In the genomic region with DNA sequence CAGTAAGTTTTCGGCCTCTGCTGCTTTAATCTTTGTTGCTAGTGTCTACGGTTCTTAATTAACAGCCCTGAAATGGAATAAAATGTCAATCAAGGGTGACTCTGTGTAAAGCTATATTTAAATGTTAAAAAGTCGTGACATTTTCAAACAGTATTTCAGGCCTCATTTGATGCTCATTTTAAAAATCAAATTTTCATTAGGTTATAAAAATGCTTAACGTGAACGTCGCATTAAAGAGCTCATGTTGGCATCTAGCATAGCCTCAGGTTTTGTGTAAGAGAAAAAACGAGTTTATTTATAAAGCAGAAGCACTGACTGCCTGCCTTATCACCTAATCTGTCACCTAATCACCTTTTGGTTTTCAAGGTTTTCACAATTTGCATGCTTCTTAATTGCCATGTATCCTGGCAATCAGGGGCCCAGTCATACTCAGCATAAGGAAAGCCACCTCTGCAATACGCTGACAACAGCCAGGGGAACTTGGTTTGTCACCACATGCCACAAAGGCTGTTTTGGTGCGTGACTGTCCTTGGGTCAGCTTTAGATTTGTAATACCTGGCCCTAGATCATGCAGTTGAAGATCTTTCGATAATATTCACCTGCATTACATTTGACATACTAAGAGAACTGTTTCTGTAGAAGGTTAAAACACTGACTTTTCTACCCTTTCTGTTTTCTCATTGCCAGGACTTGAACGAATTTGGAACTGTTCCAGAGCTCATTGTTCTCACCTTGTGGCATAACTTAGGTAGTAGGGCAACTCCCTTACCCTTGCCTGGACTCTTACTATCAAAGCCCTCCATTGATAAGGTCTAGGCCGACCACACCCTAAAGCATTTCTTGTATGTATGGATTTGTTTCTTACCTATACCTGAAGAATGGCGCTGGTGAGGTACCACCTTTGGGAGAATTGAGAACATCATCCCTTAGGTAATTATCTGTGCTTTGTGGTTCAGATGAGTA, we compare ENCODE assay signal across 8 cellular contexts.
A peak's percentile ranks its signal among the peaks of the same experiment; 100 is the strongest.
DNase-seq lines count a peak whose midpoint lies in the region; ATAC-seq, FAIRE-seq and TF ChIP-seq lines count a peak whose summit lies in the region.

No MANE protein-coding gene starts in this region.

- peak overlapping the region; percentile 58 for H2AFZ ChIP-seq in keratinocyte (ENCODE audit: control insufficient read depth, low read length)

- WGBS in transverse colon (ENCODE audit: low coverage in 1 of 2), 2 donors, result 33 to 38% methylated on average over 10 to 13 of the region's 13 CpGs

- in situ Hi-C loops in transverse colon (cut with MboI; ENCODE audit: low pct_ligation_motif_present in 1 of 4, low pct_unique_long_range_greater_than_20kb in 1 of 4, low sequenced_read_pairs in 3 of 4), result loop anchor here in 3 of 4 donors (25.0 kb wide), 2 partner anchors 208 to 908 kb away; no protein-coding TSS in a partner anchor

- TF ChIP-seq POLR2A in transverse colon (IDR thresholded peaks at IDR 0.05), result no peak

- TF ChIP-seq CTCF in keratinocyte (optimal IDR thresholded peaks at IDR 0.05 in 1 of 3, IDR thresholded peaks at IDR 0.05 in 1 of 3, conservative IDR thresholded peaks at IDR 0.05 in 1 of 3; ENCODE audit: extremely low read depth in 1 of 3, insufficient read depth in 2 of 3, low read length in 3 of 3) (no peak), transverse colon (IDR thresholded peaks at IDR 0.05) (no peak)

- no peaks in the 10 kb centered on the region for H3K36me3 ChIP-seq in keratinocyte (ENCODE audit: control insufficient read depth in 2 of 2, extremely low read depth in 1 of 2, insufficient read depth in 2 of 2, low read length in 2 of 2)
- H3K36me3 ChIP-seq in transverse colon, result no peaks in the 10 kb centered on the region

- no peak for FAIRE-seq in keratinocyte (lab: Jason Lieb, UNC)

- intact Hi-C loops in transverse colon (cut with DNase I; ENCODE audit: low total_unique reads), result no loop called here

- H3K9me3 ChIP-seq in keratinocyte (ENCODE audit: control insufficient read depth, low read depth, low read length), result no peaks in the 10 kb centered on the region
- H3K9me3 ChIP-seq in transverse colon, result no peaks in the 10 kb centered on the region

- no peak for ATAC-seq in GM18861 (IDR thresholded peaks at IDR 0.05; ENCODE audit: unreplicated experiment)
- ATAC-seq in HG02571 (IDR thresholded peaks at IDR 0.05; ENCODE audit: unreplicated experiment), result no peak
- no peak for ATAC-seq in HG02763 (IDR thresholded peaks at IDR 0.05; ENCODE audit: unreplicated experiment)

- no peaks in the 10 kb centered on the region for H3K79me2 ChIP-seq in keratinocyte (ENCODE audit: control insufficient read depth, insufficient read depth, low read length)

- H3K27me3 ChIP-seq in keratinocyte (ENCODE audit: control insufficient read depth, extremely low read depth, insufficient read depth, low read length), result no peaks in the 10 kb centered on the region
- no peaks in the 10 kb centered on the region for H3K27me3 ChIP-seq in transverse colon

- peak overlapping the region; percentile 91 for H3K4me2 ChIP-seq in keratinocyte (ENCODE audit: control insufficient read depth, extremely low read depth, insufficient read depth, low read depth, low read length)

- peak overlapping the region; percentile 63 for H3K9ac ChIP-seq in keratinocyte (ENCODE audit: control insufficient read depth, extremely low read depth, insufficient read depth, low read length)

- H4K20me1 ChIP-seq in keratinocyte (ENCODE audit: control insufficient read depth, extremely low read depth, insufficient read depth, low read length), result no peaks in the 10 kb centered on the region

- H3K27ac ChIP-seq in keratinocyte (ENCODE audit: control insufficient read depth, insufficient read depth, low read length), result peak overlapping the region; percentile 93
- H3K27ac ChIP-seq in transverse colon, result peak overlapping the region; percentile 80 to 84 (median 80)

- dilution Hi-C loops in keratinocyte (cut with MboI; ENCODE audit: extremely low pct_ligation_motif_present, low sequenced_read_pairs), result no loop called here

- TF ChIP-seq EP300 in transverse colon (IDR thresholded peaks at IDR 0.05; ENCODE audit: low read depth), result no peak

- H3K9me1 ChIP-seq in keratinocyte (ENCODE audit: control insufficient read depth, extremely low read depth, insufficient read depth, low read length), result no peaks in the 10 kb centered on the region

- peak overlapping the region in 2 of 3 experiments; percentile 12 to 47 for H3K4me3 ChIP-seq in keratinocyte (ENCODE audit: control insufficient read depth in 2 of 3, extremely low read depth in 1 of 3, insufficient read depth in 2 of 3, low read depth in 1 of 3, low read length in 3 of 3)
- no peak overlapping the region for H3K4me3 ChIP-seq in transverse colon

- peaks cover 43% of the 10 kb centered on the region for H3K4me1 ChIP-seq in keratinocyte (ENCODE audit: control insufficient read depth, extremely low read depth, insufficient read depth, low read length)
- peaks cover 12 to 36% (median 30%) of the 10 kb centered on the region in 4 donors for H3K4me1 ChIP-seq in transverse colon

- DNase-seq in activated T-cell treated with anti-CD3 and anti-CD28 coated beads for 48 hours (ENCODE audit: low read depth), result peak; percentile 41
- no peak for DNase-seq in activated T-cell treated with anti-CD3 and anti-CD28 coated beads, Interleukin-2, amount 50 U/mL, for 1 hour
- peak; percentile 54 for DNase-seq in activated CD4-positive, CD25-positive, alpha-beta regulatory T cell treated with anti-CD3 and anti-CD28 coated beads, Interleukin-2, amount 50 U/mL, for 72 hours
- peak; percentile 74 for DNase-seq in keratinocyte (ENCODE audit: low read depth, low spot score)
- no peak for DNase-seq in transverse colon

Comparison
In these comparisons a context has a peak if more than half of its experiments do, and no peak if none do; other contexts are left out.
1. DNase-seq: peak in activated T-cell treated with anti-CD3 and anti-CD28 coated beads for 48 hours (single experiment), activated CD4-positive, CD25-positive, alpha-beta regulatory T cell treated with anti-CD3 and anti-CD28 coated beads, Interleukin-2, amount 50 U/mL, for 72 hours (single experiment) and keratinocyte (single experiment); none in activated T-cell treated with anti-CD3 and anti-CD28 coated beads, Interleukin-2, amount 50 U/mL, for 1 hour (single experiment) and transverse colon (single experiment).
2. H3K4me3 ChIP-seq: peak in keratinocyte (2 of 3); none in transverse colon (0 of 4).